In the genomic region with DNA sequence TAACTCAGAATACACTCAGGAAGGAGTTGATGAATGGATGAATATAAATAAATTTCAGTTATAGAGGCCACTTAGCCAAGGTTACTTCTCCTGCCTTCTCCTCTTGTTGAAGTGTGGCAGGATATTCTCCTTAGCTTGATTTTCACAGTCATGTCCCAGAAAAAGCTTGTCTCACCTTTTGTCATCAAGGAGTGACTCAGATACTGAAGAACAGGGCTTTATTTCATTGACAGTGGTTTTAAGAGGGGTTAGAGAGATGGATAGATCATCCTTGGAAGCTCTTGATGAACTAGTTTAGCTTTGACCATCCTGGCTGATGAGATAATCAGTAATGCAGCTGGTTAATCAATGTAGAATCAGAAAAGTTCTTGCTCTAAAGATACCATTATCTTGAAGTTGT, we compare ENCODE assay signal across 1 cellular context.
TF ChIP-seq lines count a peak whose summit lies in the region.

No MANE protein-coding gene starts in this region.

TF ChIP-seq in SK-N-SH treated with all-trans-retinoic acid at 6 μM for 48 hours, 23 proteins besides CTCF, POLR2A, EP300 and RAD21 (continued from another document):
- TF ChIP-seq, protein P1, sequence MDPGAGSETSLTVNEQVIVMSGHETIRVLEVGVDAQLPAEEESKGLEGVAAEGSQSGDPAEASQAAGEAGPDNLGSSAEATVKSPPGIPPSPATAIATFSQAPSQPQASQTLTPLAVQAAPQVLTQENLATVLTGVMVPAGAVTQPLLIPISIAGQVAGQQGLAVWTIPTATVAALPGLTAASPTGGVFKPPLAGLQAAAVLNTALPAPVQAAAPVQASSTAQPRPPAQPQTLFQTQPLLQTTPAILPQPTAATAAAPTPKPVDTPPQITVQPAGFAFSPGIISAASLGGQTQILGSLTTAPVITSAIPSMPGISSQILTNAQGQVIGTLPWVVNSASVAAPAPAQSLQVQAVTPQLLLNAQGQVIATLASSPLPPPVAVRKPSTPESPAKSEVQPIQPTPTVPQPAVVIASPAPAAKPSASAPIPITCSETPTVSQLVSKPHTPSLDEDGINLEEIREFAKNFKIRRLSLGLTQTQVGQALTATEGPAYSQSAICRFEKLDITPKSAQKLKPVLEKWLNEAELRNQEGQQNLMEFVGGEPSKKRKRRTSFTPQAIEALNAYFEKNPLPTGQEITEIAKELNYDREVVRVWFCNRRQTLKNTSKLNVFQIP (CRISPR knock-in tag; IDR thresholded peaks at IDR 0.05; ENCODE audit: borderline replicate concordance, low read depth): no peak
- no peak for TF ChIP-seq ZNF70 (CRISPR knock-in tag; IDR thresholded peaks at IDR 0.05)
- no peak for TF ChIP-seq ZC3H10 (CRISPR knock-in tag; IDR thresholded peaks at IDR 0.05)
- TF ChIP-seq, protein P2, sequence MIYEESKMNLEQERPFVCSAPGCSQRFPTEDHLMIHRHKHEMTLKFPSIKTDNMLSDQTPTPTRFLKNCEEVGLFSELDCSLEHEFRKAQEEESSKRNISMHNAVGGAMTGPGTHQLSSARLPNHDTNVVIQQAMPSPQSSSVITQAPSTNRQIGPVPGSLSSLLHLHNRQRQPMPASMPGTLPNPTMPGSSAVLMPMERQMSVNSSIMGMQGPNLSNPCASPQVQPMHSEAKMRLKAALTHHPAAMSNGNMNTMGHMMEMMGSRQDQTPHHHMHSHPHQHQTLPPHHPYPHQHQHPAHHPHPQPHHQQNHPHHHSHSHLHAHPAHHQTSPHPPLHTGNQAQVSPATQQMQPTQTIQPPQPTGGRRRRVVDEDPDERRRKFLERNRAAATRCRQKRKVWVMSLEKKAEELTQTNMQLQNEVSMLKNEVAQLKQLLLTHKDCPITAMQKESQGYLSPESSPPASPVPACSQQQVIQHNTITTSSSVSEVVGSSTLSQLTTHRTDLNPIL (CRISPR knock-in tag; IDR thresholded peaks at IDR 0.05; ENCODE audit: low read depth): no peak
- no peak for TF ChIP-seq ZNF565 (CRISPR knock-in tag; conservative IDR thresholded peaks at IDR 0.05; ENCODE audit: low read depth)
- TF ChIP-seq ISL1 (CRISPR knock-in tag; IDR thresholded peaks at IDR 0.05): no peak
- TF ChIP-seq ZNF8 (CRISPR knock-in tag; IDR thresholded peaks at IDR 0.05): no peak
- no peak for TF ChIP-seq RARB (CRISPR knock-in tag; IDR thresholded peaks at IDR 0.05)
- TF ChIP-seq ZFP30 (CRISPR knock-in tag; IDR thresholded peaks at IDR 0.05): no peak
- no peak for TF ChIP-seq GLIS3 (CRISPR knock-in tag; IDR thresholded peaks at IDR 0.05)
- TF ChIP-seq PPARA (CRISPR knock-in tag; IDR thresholded peaks at IDR 0.05; ENCODE audit: borderline replicate concordance): no peak
- TF ChIP-seq ZFP3 (CRISPR knock-in tag; IDR thresholded peaks at IDR 0.05): no peak
- no peak for TF ChIP-seq ARNTL (CRISPR knock-in tag; IDR thresholded peaks at IDR 0.05; ENCODE audit: borderline replicate concordance, low read depth)
- TF ChIP-seq, protein P3, sequence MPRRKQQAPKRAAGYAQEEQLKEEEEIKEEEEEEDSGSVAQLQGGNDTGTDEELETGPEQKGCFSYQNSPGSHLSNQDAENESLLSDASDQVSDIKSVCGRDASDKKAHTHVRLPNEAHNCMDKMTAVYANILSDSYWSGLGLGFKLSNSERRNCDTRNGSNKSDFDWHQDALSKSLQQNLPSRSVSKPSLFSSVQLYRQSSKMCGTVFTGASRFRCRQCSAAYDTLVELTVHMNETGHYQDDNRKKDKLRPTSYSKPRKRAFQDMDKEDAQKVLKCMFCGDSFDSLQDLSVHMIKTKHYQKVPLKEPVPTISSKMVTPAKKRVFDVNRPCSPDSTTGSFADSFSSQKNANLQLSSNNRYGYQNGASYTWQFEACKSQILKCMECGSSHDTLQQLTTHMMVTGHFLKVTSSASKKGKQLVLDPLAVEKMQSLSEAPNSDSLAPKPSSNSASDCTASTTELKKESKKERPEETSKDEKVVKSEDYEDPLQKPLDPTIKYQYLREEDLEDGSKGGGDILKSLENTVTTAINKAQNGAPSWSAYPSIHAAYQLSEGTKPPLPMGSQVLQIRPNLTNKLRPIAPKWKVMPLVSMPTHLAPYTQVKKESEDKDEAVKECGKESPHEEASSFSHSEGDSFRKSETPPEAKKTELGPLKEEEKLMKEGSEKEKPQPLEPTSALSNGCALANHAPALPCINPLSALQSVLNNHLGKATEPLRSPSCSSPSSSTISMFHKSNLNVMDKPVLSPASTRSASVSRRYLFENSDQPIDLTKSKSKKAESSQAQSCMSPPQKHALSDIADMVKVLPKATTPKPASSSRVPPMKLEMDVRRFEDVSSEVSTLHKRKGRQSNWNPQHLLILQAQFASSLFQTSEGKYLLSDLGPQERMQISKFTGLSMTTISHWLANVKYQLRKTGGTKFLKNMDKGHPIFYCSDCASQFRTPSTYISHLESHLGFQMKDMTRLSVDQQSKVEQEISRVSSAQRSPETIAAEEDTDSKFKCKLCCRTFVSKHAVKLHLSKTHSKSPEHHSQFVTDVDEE (CRISPR knock-in tag; IDR thresholded peaks at IDR 0.05): no peak
- no peak for TF ChIP-seq TOX (CRISPR knock-in tag; IDR thresholded peaks at IDR 0.05; ENCODE audit: borderline replicate concordance)
- no peak for TF ChIP-seq BACH2 (CRISPR knock-in tag; IDR thresholded peaks at IDR 0.05; ENCODE audit: borderline replicate concordance)
TF ChIP-seq in SK-N-SH treated with all-trans-retinoic acid at 6 μM for 48 hours: peak in this region for 0.
